Comparison of ENCODE assay signal across 8 cellular contexts in genomic region chr14:49769581-49770211, GRCh38. TPM values are rescaled to one million over a fixed set of nuclear protein-coding genes. Genes with fewer than 3 reads are reported as not detected.
A peak's percentile ranks its signal among the peaks of the same experiment; 100 is the strongest.
DNase-seq lines count a peak whose midpoint lies in the region; ATAC-seq, FAIRE-seq and TF ChIP-seq lines count a peak whose summit lies in the region.

No MANE protein-coding gene starts in this region.

- H4K5ac ChIP-seq in H1 (ENCODE audit: insufficient read length, low read depth, low read length), result no peak overlapping the region

- ATAC-seq in HG02642 (IDR thresholded peaks at IDR 0.05; ENCODE audit: poor library complexity, unreplicated experiment), result no peak
- no peak for ATAC-seq in HG03108 (IDR thresholded peaks at IDR 0.05; ENCODE audit: unreplicated experiment)

- no peak overlapping the region for H2BK12ac ChIP-seq in H1 (ENCODE audit: low read depth, low read length)

- no peak overlapping the region for H2BK120ac ChIP-seq in H1 (replicated peaks; ENCODE audit: low read depth, low read length)

- H2BK20ac ChIP-seq in H1 (ENCODE audit: low read length), result no peak overlapping the region

- FAIRE-seq in H1 (lab: Jason Lieb, UNC), result no peak

- H3K27ac ChIP-seq in OCI-LY3 (ENCODE audit: low read length) (no peak overlapping the region), H1 (ENCODE audit: low read depth, low read length) (no peak overlapping the region), osteoblast (ENCODE audit: low read depth, low read length) (peak overlapping the region; percentile 96)

- TF ChIP-seq RAD21 in H1 (IDR thresholded peaks at IDR 0.05 in 1 of 2, conservative IDR thresholded peaks at IDR 0.05 in 1 of 2; ENCODE audit: low read depth in 2 of 2, low read length in 2 of 2), result no peak

- H2BK5ac ChIP-seq in H1 (ENCODE audit: low read depth, low read length), result no peak overlapping the region

- H3K56ac ChIP-seq in H1 (replicated peaks; ENCODE audit: insufficient read length, low read depth, low read length), result no peak overlapping the region

- POLR2A ChIA-PET in H1 (lab: Charles Lee; ENCODE audit: partially characterized antibody), result interaction anchor here (0.7 to 3.5 kb wide), 8 partner anchors 7 to 347 kb away, joined by 3 to 30 read pairs (median 6); partner anchors contain the start of genes DNAAF2, KLHDC1, NEMF and VCPKMT

- H4K91ac ChIP-seq in H1 (replicated peaks; ENCODE audit: insufficient read length, low read length), result no peak overlapping the region

- no peak overlapping the region for H3K18ac ChIP-seq in H1 (ENCODE audit: extremely low read depth, low read length)

- TF ChIP-seq EP300 in H1 (IDR thresholded peaks at IDR 0.05; ENCODE audit: borderline replicate concordance in 1 of 2, low read depth in 2 of 2, low read length in 2 of 2), result no peak

- no peaks in the 10 kb centered on the region for H3K9me3 ChIP-seq in OCI-LY3 (ENCODE audit: insufficient read depth, low read length)
- no peaks in the 10 kb centered on the region for H3K9me3 ChIP-seq in H1 (ENCODE audit: insufficient read depth in 2 of 2, low read depth in 1 of 2, low read length in 1 of 2)
- H3K9me3 ChIP-seq in osteoblast (ENCODE audit: low read depth, low read length), result no peaks in the 10 kb centered on the region

- H3K27me3 ChIP-seq in OCI-LY3 (ENCODE audit: low read depth, low read length), result no peaks in the 10 kb centered on the region
- no peaks in the 10 kb centered on the region for H3K27me3 ChIP-seq in H1 (replicated peaks in 1 of 4; ENCODE audit: control insufficient read depth in 3 of 4, extremely low read depth in 1 of 4, insufficient read depth in 3 of 4, low read length in 3 of 4)
- no peaks in the 10 kb centered on the region for H3K27me3 ChIP-seq in osteoblast (ENCODE audit: insufficient read depth, low read length)

- CTCF ChIA-PET in H1 (lab: Charles Lee; ENCODE audit: partially characterized antibody), result interaction anchor here (0.6 to 2.8 kb wide), 7 partner anchors 18 to 135 kb away, joined by 3 to 16 read pairs (median 4); partner anchors contain the start of genes DNAAF2 and POLE2

- H2AK5ac ChIP-seq in H1 (ENCODE audit: low read depth, low read length), result no peak overlapping the region

- H3K23ac ChIP-seq in H1 (ENCODE audit: insufficient read length), result no peak overlapping the region

- H3K4me1 ChIP-seq in OCI-LY3 (ENCODE audit: low read length), result peaks cover 10% of the 10 kb centered on the region
- H3K4me1 ChIP-seq in H1 (replicated peaks in 1 of 4; ENCODE audit: control insufficient read depth in 3 of 4, insufficient read depth in 4 of 4, low read length in 3 of 4), result peaks cover 2 to 13% (median 3%) of the 10 kb centered on the region in 4 experiments; a peak in 4 of 7 replicates
- H3K4me1 ChIP-seq in osteoblast (ENCODE audit: insufficient read depth, low read length), result peaks cover 25% of the 10 kb centered on the region

- 77% methylated on average over 15 of the region's 15 CpGs; no CpG with 5 or more reads in 1 of the 2 experiments for whole genome bisulfite sequencing in H1 (ENCODE audit: extremely low coverage in 1 of 2, insufficient coverage in 1 of 2, insufficient read length in 1 of 2, insufficient replicate concordance in 2 of 2, low coverage in 1 of 2, low lambda C conversion rate in 2 of 2, missing lambda C conversion rate in 1 of 2), 2 experiments

- no peak overlapping the region for H2BK15ac ChIP-seq in H1 (ENCODE audit: low read length)

- H3K36me3 ChIP-seq in OCI-LY3 (replicated peaks; ENCODE audit: low read depth, low read length), result peaks cover 6% of the 10 kb centered on the region
- H3K36me3 ChIP-seq in H1 (ENCODE audit: control insufficient read depth in 2 of 4, insufficient read depth in 4 of 4, low read length in 3 of 4), result peaks cover 3 to 15% (median 3%) of the 10 kb centered on the region in 4 experiments; a peak in 6 of 8 replicates
- peaks cover 16% of the 10 kb centered on the region for H3K36me3 ChIP-seq in osteoblast (ENCODE audit: insufficient read depth, low read length)

- H3K4ac ChIP-seq in H1 (replicated peaks; ENCODE audit: insufficient read length, low read depth, low read length), result no peak overlapping the region

- no peak overlapping the region for H2AFZ ChIP-seq in OCI-LY3 (ENCODE audit: low read depth, low read length)
- H2AFZ ChIP-seq in H1 (ENCODE audit: low read length), result no peak overlapping the region
- H2AFZ ChIP-seq in osteoblast (ENCODE audit: low read length), result no peak overlapping the region

- H3K4me3 ChIP-seq in OCI-LY3 (ENCODE audit: low read length) (peak overlapping the region; percentile 83), H1 (ENCODE audit: extremely low read depth in 1 of 4, insufficient read depth in 2 of 4, low read depth in 3 of 4, low read length in 4 of 4) (peak overlapping the region; percentile 69 to 98 (median 93); a peak in 5 of 8 replicates), osteoblast (ENCODE audit: insufficient read depth, low read length) (peak overlapping the region; percentile 99)

- TF ChIP-seq POLR2A in H1 (IDR thresholded peaks at IDR 0.05; ENCODE audit: control extremely low read depth in 1 of 2, low read depth in 2 of 2, low read length in 2 of 2), result no peak

- peaks cover 9% of the 10 kb centered on the region for H3K23me2 ChIP-seq in H1 (ENCODE audit: low read depth, low read length)

- H3K14ac ChIP-seq in H1 (ENCODE audit: insufficient read length), result no peak overlapping the region

- peak overlapping the region; percentile 97 for H3K4me2 ChIP-seq in OCI-LY3 (ENCODE audit: low read length)
- peak overlapping the region; percentile 88 to 90 for H3K4me2 ChIP-seq in H1 (ENCODE audit: insufficient read depth in 1 of 2, low read depth in 2 of 2, low read length in 2 of 2)
- peak overlapping the region; percentile 99 for H3K4me2 ChIP-seq in osteoblast (ENCODE audit: insufficient read depth, low read length)

- DNase-seq in DMS79 treated with DMSO at 0.1 percent for 48 hours (lab: John Stamatoyannopoulos, UW) (peak; percentile 74), H1 (ENCODE audit: low read depth in 1 of 2, low spot score in 2 of 2) (no peak), osteoblast (ENCODE audit: insufficient read length, low spot score, missing footprints) (no peak), foreskin melanocyte (no peak)
- no peak for DNase-seq in activated CD4-positive, alpha-beta T cell treated with anti-CD3 and anti-CD28 coated beads for 4 hours

- no peak overlapping the region; the same call in 1 of the 2 replicates for H4K8ac ChIP-seq in H1 (ENCODE audit: extremely low read depth, insufficient read depth, low read length)

- peaks cover 28% of the 10 kb centered on the region for H3K79me2 ChIP-seq in OCI-LY3 (ENCODE audit: low read length)
- peaks cover 0 to 23% of the 10 kb centered on the region in 2 experiments; a peak in 3 of 4 replicates for H3K79me2 ChIP-seq in H1 (ENCODE audit: control insufficient read depth in 1 of 2, insufficient read depth in 2 of 2, low read length in 2 of 2)
- H3K79me2 ChIP-seq in osteoblast (ENCODE audit: insufficient read depth, low read length), result peaks cover 32% of the 10 kb centered on the region

- TF ChIP-seq CTCF in OCI-LY3 (IDR thresholded peaks at IDR 0.05; ENCODE audit: low read depth, low read length), result no peak
- TF ChIP-seq CTCF in H1 (IDR thresholded peaks at IDR 0.05; ENCODE audit: control extremely low read depth in 1 of 3, insufficient read depth in 1 of 3, low read depth in 1 of 3, low read length in 3 of 3), result no peak
- TF ChIP-seq CTCF in osteoblast (IDR thresholded peaks at IDR 0.05; ENCODE audit: extremely low read depth, low read depth, low read length), result no peak

- peak overlapping the region; percentile 88 for H3K9ac ChIP-seq in OCI-LY3 (ENCODE audit: low read length)
- H3K9ac ChIP-seq in H1 (replicated peaks in 1 of 4; ENCODE audit: extremely low read depth in 1 of 4, low read depth in 3 of 4, low read length in 3 of 4), result peak overlapping the region in 1 of 4 experiments; percentile 13; a peak in 1 of 7 replicates

- no peaks in the 10 kb centered on the region for H4K20me1 ChIP-seq in OCI-LY3 (ENCODE audit: insufficient read depth, low read length)
- no peaks in the 10 kb centered on the region for H4K20me1 ChIP-seq in H1 (replicated peaks in 1 of 2; ENCODE audit: control insufficient read depth in 1 of 2, insufficient read depth in 2 of 2, low read length in 2 of 2)
- H4K20me1 ChIP-seq in osteoblast (ENCODE audit: insufficient read depth, low read length), result peaks cover 32% of the 10 kb centered on the region

- peaks cover 9% of the 10 kb centered on the region; the same call in 1 of the 2 replicates for H3K79me1 ChIP-seq in H1 (ENCODE audit: low read depth, low read length)

TF ChIP-seq in H1, 55 proteins besides CTCF, POLR2A, EP300 and RAD21:
- TF ChIP-seq CEBPB (IDR thresholded peaks at IDR 0.05; ENCODE audit: low read depth, low read length) (no peak), RNF2 (IDR thresholded peaks at IDR 0.05; ENCODE audit: borderline replicate concordance, low read depth, low read length, missing control alignments, poor library complexity, severe bottlenecking) (no peak), SP4 (IDR thresholded peaks at IDR 0.05; ENCODE audit: low read length) (no peak), GABPA (IDR thresholded peaks at IDR 0.05; ENCODE audit: borderline replicate concordance, insufficient read depth, low read length) (no peak), TCF12 (IDR thresholded peaks at IDR 0.05; ENCODE audit: low read depth, low read length) (no peak), NANOG (IDR thresholded peaks at IDR 0.05; ENCODE audit: insufficient read depth, low read depth, low read length, poor library complexity, severe bottlenecking) (no peak), EGR1 (IDR thresholded peaks at IDR 0.05; ENCODE audit: borderline replicate concordance, low read depth, low read length) (no peak)

RNA-seq across cellular contexts. Expression of gene KLHDC2, which starts 1.7 kb away (rescaled TPM):
- 43.4 and 47.3 TPM in 2 replicates for total RNA-seq in H1 (2021; fragmentation: NEBNext Ultra II Directional; extraction: Animal tissue kit (Norgen Biotek cat#: 25700))
- 24.7 and 32.9 TPM in 2 replicates for polyA plus RNA-seq in H1 (2011; rRNA removed)
- 34.9 TPM for polyA plus RNA-seq in H1 (2011; cell fraction: cytosol; rRNA removed)
- 31.7 TPM for polyA plus RNA-seq in H1 (2011; cell fraction: nucleus; rRNA removed)
- 38.5 to 47.4 TPM (median 39.5 TPM) in 4 replicates for polyA plus RNA-seq in H1 (2012, experiment 1 of 2)
- 12.6 TPM for polyA plus RNA-seq in H1 (2012, experiment 2 of 2)
- polyA plus RNA-seq in H1 (2013, experiment 1 of 2), result 20.1 TPM
- 20.8 TPM for polyA plus RNA-seq in H1 (2013, experiment 2 of 2)
- 39.5 and 50.9 TPM in 2 replicates for polyA minus RNA-seq in H1 (2011; rRNA and poly(A)+ RNA removed)
- 28.8 TPM for polyA minus RNA-seq in H1 (2011; cell fraction: cytosol; rRNA and poly(A)+ RNA removed)
- polyA minus RNA-seq in H1 (2011; cell fraction: nucleus; rRNA and poly(A)+ RNA removed), result 54.4 TPM
- 83.2 and 110 TPM in 2 replicates for total RNA-seq in osteoblast
